Comparison of ENCODE assay signal across 15 cellular contexts in the genomic region with DNA sequence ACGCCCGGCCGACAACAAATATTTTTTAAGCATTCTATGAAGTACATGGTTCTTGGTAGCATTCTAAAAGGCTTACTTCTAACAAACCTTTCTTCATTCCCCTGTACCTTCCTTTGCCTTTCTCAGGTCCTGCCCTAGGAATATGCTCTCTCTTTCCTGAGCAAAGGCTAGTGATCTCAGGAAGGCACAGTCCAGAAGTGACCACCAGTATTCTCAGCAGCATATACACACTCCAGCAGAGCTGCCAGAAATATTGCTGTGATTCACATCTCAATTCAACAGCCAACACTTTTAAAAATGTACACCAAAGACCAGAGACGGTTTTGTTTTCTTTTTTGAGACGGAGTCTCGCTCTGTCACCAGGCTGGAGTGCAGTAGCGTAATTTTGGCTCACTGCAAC.
"Had no signal": no experiment of that assay in that cellular context is flagged by ENCODE, and none has a peak within 500 bp of the region (broad histone marks: within the 10 kb centered on the region; RNA-seq: fewer than 3 reads in every experiment).

No MANE protein-coding gene starts in this region.

- H3K27ac Mint-ChIP-seq: activated naive CD8-positive, alpha-beta T cell treated with anti-CD3 and anti-CD28 coated beads, Interleukin-2, amount 10 ng/mL, durations not matched to agents 7 days and 5 days; activated T-cell treated with anti-CD3 and anti-CD28 coated beads, Interleukin-2, amount 50 U/mL, for 24 hours; activated T-helper 2 cell treated with anti-CD3 and anti-CD28 coated beads, Interferon-gamma antibody, Interleukin-2, Interleukin-4, amounts not matched to agents 10 μg/mL and 5 μg/mL and 100 μg/mL, durations not matched to agents 14 hours and 24 hours and 36 hours; naive thymus-derived CD4-positive, alpha-beta T cell; stimulated activated naive CD8-positive, alpha-beta T cell treated with anti-CD3 and anti-CD28 coated beads, Interleukin-15, Interleukin-2, amounts not matched to agents 100 ng/mL and 50 ng/mL, for 24 hours had no signal

- H3K9me3 ChIP-seq: lower lobe of right lung, tibial artery had no signal

- H3K27me3 ChIP-seq: tibial artery had no signal

- DNase-seq: activated CD8-positive, alpha-beta memory T cell treated with anti-CD3 and anti-CD28 coated beads, Interleukin-2, amount 50 U/mL, for 4 hours; activated naive CD4-positive, alpha-beta T cell treated with Interleukin-2 at 50 U/mL for 16 hours; activated naive CD8-positive, alpha-beta T cell treated with anti-CD3 and anti-CD28 coated beads, Interleukin-2, amount 10 ng/mL, durations not matched to agents 7 days and 5 days; activated T-cell treated with anti-CD3 and anti-CD28 coated beads, Interleukin-2, amount 50 U/mL, for 24 hours; amniotic stem cell; cortex of kidney; foreskin fibroblast; kidney; lower lobe of right lung; naive thymus-derived CD4-positive, alpha-beta T cell; stimulated activated CD4-positive, alpha-beta T cell treated with anti-CD3 and anti-CD28 coated beads, Interleukin-12 subunit alpha, Interleukin-12 subunit beta, amount 100 ng/mL, for 4 hours; stimulated activated CD4-positive, alpha-beta T cell treated with anti-CD3 and anti-CD28 coated beads, Interleukin-4, amount 100 ng/mL, for 4 hours; tibial artery had no signal

- H3K4me3 Mint-ChIP-seq: activated naive CD8-positive, alpha-beta T cell treated with anti-CD3 and anti-CD28 coated beads, Interleukin-2, amount 10 ng/mL, durations not matched to agents 7 days and 5 days; activated T-cell treated with anti-CD3 and anti-CD28 coated beads, Interleukin-2, amount 50 U/mL, for 24 hours; naive thymus-derived CD4-positive, alpha-beta T cell; stimulated activated naive CD8-positive, alpha-beta T cell treated with anti-CD3 and anti-CD28 coated beads, Interleukin-15, Interleukin-2, amounts not matched to agents 100 ng/mL and 50 ng/mL, for 24 hours had no signal

- H3K9me3 Mint-ChIP-seq: activated naive CD8-positive, alpha-beta T cell treated with anti-CD3 and anti-CD28 coated beads, Interleukin-2, amount 10 ng/mL, durations not matched to agents 7 days and 5 days; activated T-cell treated with anti-CD3 and anti-CD28 coated beads, Interleukin-2, amount 50 U/mL, for 24 hours; activated T-helper 2 cell treated with anti-CD3 and anti-CD28 coated beads, Interferon-gamma antibody, Interleukin-2, Interleukin-4, amounts not matched to agents 10 μg/mL and 5 μg/mL and 100 μg/mL, durations not matched to agents 14 hours and 24 hours and 36 hours; naive thymus-derived CD4-positive, alpha-beta T cell; stimulated activated naive CD8-positive, alpha-beta T cell treated with anti-CD3 and anti-CD28 coated beads, Interleukin-15, Interleukin-2, amounts not matched to agents 100 ng/mL and 50 ng/mL, for 24 hours had no signal

- H3K27me3 Mint-ChIP-seq: activated naive CD8-positive, alpha-beta T cell treated with anti-CD3 and anti-CD28 coated beads, Interleukin-2, amount 10 ng/mL, durations not matched to agents 7 days and 5 days; activated T-cell treated with anti-CD3 and anti-CD28 coated beads, Interleukin-2, amount 50 U/mL, for 24 hours; naive thymus-derived CD4-positive, alpha-beta T cell; stimulated activated naive CD8-positive, alpha-beta T cell treated with anti-CD3 and anti-CD28 coated beads, Interleukin-15, Interleukin-2, amounts not matched to agents 100 ng/mL and 50 ng/mL, for 24 hours had no signal

- H3K27ac ChIP-seq: lower lobe of right lung, tibial artery had no signal

- H3K4me3 ChIP-seq: lower lobe of right lung, tibial artery had no signal
